ENCODE assay signal across 35 cellular contexts in genomic region chr1:200288226-200288625, GRCh38.
"Had no signal": no experiment of that assay in that cellular context is flagged by ENCODE, and none has a peak within 500 bp of the region (broad histone marks: within the 10 kb centered on the region; RNA-seq: fewer than 3 reads in every experiment).

No MANE protein-coding gene starts in this region.

- H3K36me3 ChIP-seq: MG63 had no signal

- H3K9me3 ChIP-seq: MG63 had no signal

- H3K27me3 ChIP-seq: MG63 had no signal

- H3K9ac ChIP-seq: KMS-11 had no signal

- H3K4me3 ChIP-seq: MG63 had no signal

- H3K4me2 ChIP-seq: KMS-11 had no signal

- DNase-seq: Karpas-422, Kasumi-1, KG1, MG63, MM.1S, MV-4-11, NCI-H1048, NCI-H1092, NCI-H1092 treated with DMSO at 0.1 percent for 48 hours, NCI-H1105, NCI-H1105 treated with DMSO at 0.1 percent for 48 hours, NCI-H1417, NCI-H1417 treated with DMSO at 0.1 percent for 48 hours, NCI-H1436, NCI-H1436 treated with DMSO at 0.1 percent for 48 hours, NCI-H146, NCI-H1694, NCI-H1694 treated with DMSO at 0.1 percent for 48 hours, NCI-H187, NCI-H187 treated with DMSO at 0.1 percent for 48 hours, NCI-H1930, NCI-H2029, NCI-H2029 treated with DMSO at 0.1 percent for 48 hours, NCI-H2081, NCI-H2081 treated with DMSO at 0.1 percent for 48 hours, NCI-H2107, NCI-H2171 treated with DMSO at 0.1 percent for 48 hours, NCI-H2227 treated with DMSO at 0.1 percent for 48 hours, NCI-H226, NCI-H345, NCI-H446, NCI-H446 treated with DMSO at 0.1 percent for 48 hours, NCI-H510A, NCI-H510A treated with DMSO at 0.1 percent for 48 hours had no signal

- H3K27ac ChIP-seq: KMS-11 had no signal
